19 cellular contexts compared by ENCODE assay signal in genomic region chr5:133523013-133523658, GRCh38.
"Had no signal": no experiment of that assay in that cellular context is flagged by ENCODE, and none has a peak within 500 bp of the region (broad histone marks: within the 10 kb centered on the region; RNA-seq: fewer than 3 reads in every experiment).

No MANE protein-coding gene starts in this region.

- H3K4me1 Mint-ChIP-seq: activated CD4-positive, alpha-beta T cell treated with anti-CD3 and anti-CD28 coated beads, Interleukin-2, amount 10 ng/mL, durations not matched to agents 24 days and 14 days; central memory CD8-positive, alpha-beta T cell; natural killer cell had no signal

- H3K4me3 Mint-ChIP-seq: activated CD4-positive, alpha-beta T cell treated with anti-CD3 and anti-CD28 coated beads, Interleukin-2, amount 10 ng/mL, durations not matched to agents 24 days and 14 days; central memory CD8-positive, alpha-beta T cell; natural killer cell; stimulated activated naive CD8-positive, alpha-beta T cell treated with anti-CD3 and anti-CD28 coated beads, Interleukin-15, Interleukin-2, amounts not matched to agents 100 ng/mL and 50 ng/mL, for 24 hours; T-helper 2 cell treated with Interferon-gamma antibody and Interleukin-4, amounts not matched to agents 5 μg/mL and 100 μg/mL, for 36 hours had no signal

- ATAC-seq: left ventricle myocardium superior, natural killer cell, right cardiac atrium had no signal

- DNase-seq: activated CD4-positive, alpha-beta T cell treated with anti-CD3 and anti-CD28 coated beads, Interleukin-2, amount 10 ng/mL, durations not matched to agents 24 days and 14 days; activated CD4-positive, CD25-positive, alpha-beta regulatory T cell; activated naive CD4-positive, alpha-beta T cell treated with Interleukin-2 at 50 U/mL for 16 hours; activated T-cell treated with anti-CD3 and anti-CD28 coated beads for 4 hours; brain microvascular endothelial cell; effector CD4-positive, alpha-beta T cell; esophagus squamous epithelium; hippocampal formation; left ventricle myocardium superior; mesenchymal stem cell; natural killer cell; nucleus accumbens; right cardiac atrium; stimulated activated CD4-positive, alpha-beta T cell treated with anti-CD3 and anti-CD28 coated beads, Interleukin-4, amount 100 ng/mL, for 4 hours; stimulated activated CD8-positive, alpha-beta memory T cell treated with anti-CD3 and anti-CD28 coated beads, Interleukin-4, amount 100 ng/mL, for 48 hours; testis had no signal

- H3K9me3 Mint-ChIP-seq: activated CD4-positive, alpha-beta T cell treated with anti-CD3 and anti-CD28 coated beads, Interleukin-2, amount 10 ng/mL, durations not matched to agents 24 days and 14 days; central memory CD8-positive, alpha-beta T cell; natural killer cell; stimulated activated naive CD8-positive, alpha-beta T cell treated with anti-CD3 and anti-CD28 coated beads, Interleukin-15, Interleukin-2, amounts not matched to agents 100 ng/mL and 50 ng/mL, for 24 hours; T-helper 2 cell treated with Interferon-gamma antibody and Interleukin-4, amounts not matched to agents 5 μg/mL and 100 μg/mL, for 36 hours had no signal

- H3K27ac Mint-ChIP-seq: activated CD4-positive, alpha-beta T cell treated with anti-CD3 and anti-CD28 coated beads, Interleukin-2, amount 10 ng/mL, durations not matched to agents 24 days and 14 days; natural killer cell; stimulated activated naive CD8-positive, alpha-beta T cell treated with anti-CD3 and anti-CD28 coated beads, Interleukin-15, Interleukin-2, amounts not matched to agents 100 ng/mL and 50 ng/mL, for 24 hours; T-helper 2 cell treated with Interferon-gamma antibody and Interleukin-4, amounts not matched to agents 5 μg/mL and 100 μg/mL, for 36 hours had no signal

- H3K36me3 Mint-ChIP-seq: natural killer cell had no signal
